Comparison of ENCODE assay signal across 8 cellular contexts in genomic region chr4:164977243-164978164, GRCh38. TPM values are rescaled to one million over a fixed set of nuclear protein-coding genes. Genes with fewer than 3 reads are reported as not detected.
DNase-seq lines count a peak whose midpoint lies in the region; ATAC-seq, FAIRE-seq and TF ChIP-seq lines count a peak whose summit lies in the region.

Gene TRIM61 (minus strand): TSS chr4:164977657. CDS start chr4:164970002, 7,655 bp downstream.

- H3K4me3 Mint-ChIP-seq in activated CD4-positive, alpha-beta T cell treated with anti-CD3 and anti-CD28 coated beads, Interleukin-2, amount 10 ng/mL, durations not matched to agents 24 days and 14 days: peak within 1 kb of the TSS; percentile 94
- peak within 1 kb of the TSS; percentile 92 for H3K4me3 Mint-ChIP-seq in natural killer cell treated with Interleukin-12 subunit alpha and Interleukin-12 subunit beta and Interleukin-15 and Interleukin-18, amount 100 ng/mL, for 72 hours

- H3K9me3 Mint-ChIP-seq in activated CD4-positive, alpha-beta T cell treated with anti-CD3 and anti-CD28 coated beads, Interleukin-2, amount 10 ng/mL, durations not matched to agents 24 days and 14 days: no peaks in the 10 kb centered on the region
- H3K9me3 Mint-ChIP-seq in natural killer cell treated with Interleukin-12 subunit alpha and Interleukin-12 subunit beta and Interleukin-15 and Interleukin-18, amount 100 ng/mL, for 72 hours: no peaks in the 10 kb centered on the region

- peak within 1 kb of the TSS; percentile 85 for H3K27ac Mint-ChIP-seq in activated CD4-positive, alpha-beta T cell treated with anti-CD3 and anti-CD28 coated beads, Interleukin-2, amount 10 ng/mL, durations not matched to agents 24 days and 14 days
- H3K27ac Mint-ChIP-seq in natural killer cell treated with Interleukin-12 subunit alpha and Interleukin-12 subunit beta and Interleukin-15 and Interleukin-18, amount 100 ng/mL, for 72 hours: peak within 1 kb of the TSS; percentile 87 to 92

- intact Hi-C loops in activated CD4-positive, alpha-beta T cell treated with anti-CD3 and anti-CD28 coated beads, Interleukin-2, amount 10 ng/mL, durations not matched to agents 24 days and 14 days (cut with micrococcal nuclease): loop anchor here (2.0 kb wide), 1 partner anchor 21 kb away; no protein-coding TSS in a partner anchor

- peak; percentile 92 for DNase-seq in activated CD4-positive, alpha-beta T cell treated with anti-CD3 and anti-CD28 coated beads, Interleukin-2, amount 10 ng/mL, durations not matched to agents 24 days and 14 days
- DNase-seq in effector CD8-positive, alpha-beta T cell (lab: John Stamatoyannopoulos, UW): peak; percentile 6
- peak; percentile 77 for DNase-seq in natural killer cell treated with Interleukin-12 subunit alpha and Interleukin-12 subunit beta and Interleukin-15 and Interleukin-18, amount 100 ng/mL, for 72 hours (ENCODE audit: low spot score)
- DNase-seq in stromal cell of bone marrow (ENCODE audit: low read depth): peak; percentile 19
- no peak for DNase-seq in NCI-H2107 treated with DMSO at 0.1 percent for 48 hours (lab: John Stamatoyannopoulos, UW; ENCODE audit: unreplicated experiment)
- DNase-seq in GM12891 (ENCODE audit: insufficient read length, low spot score): no peak

- peaks cover 13% of the 10 kb centered on the region for H3K36me3 Mint-ChIP-seq in activated CD4-positive, alpha-beta T cell treated with anti-CD3 and anti-CD28 coated beads, Interleukin-2, amount 10 ng/mL, durations not matched to agents 24 days and 14 days (ENCODE audit: low read depth)
- peaks cover 5% of the 10 kb centered on the region for H3K36me3 Mint-ChIP-seq in natural killer cell treated with Interleukin-12 subunit alpha and Interleukin-12 subunit beta and Interleukin-15 and Interleukin-18, amount 100 ng/mL, for 72 hours

- FAIRE-seq in GM12891 (lab: Jason Lieb, UNC): no peak

- H3K4me1 Mint-ChIP-seq in activated CD4-positive, alpha-beta T cell treated with anti-CD3 and anti-CD28 coated beads, Interleukin-2, amount 10 ng/mL, durations not matched to agents 24 days and 14 days: peaks cover 15% of the 10 kb centered on the region
- H3K4me1 Mint-ChIP-seq in natural killer cell treated with Interleukin-12 subunit alpha and Interleukin-12 subunit beta and Interleukin-15 and Interleukin-18, amount 100 ng/mL, for 72 hours (ENCODE audit: low read depth in 2 of 2): peaks cover 15 to 31% of the 10 kb centered on the region in 2 donors

- TF ChIP-seq POLR2A in GM12891 (IDR thresholded peaks at IDR 0.05; ENCODE audit: low read depth, low read length): no peak

- ATAC-seq in GM18861 (IDR thresholded peaks at IDR 0.05; ENCODE audit: unreplicated experiment) (peak; percentile 100), HG03025 (IDR thresholded peaks at IDR 0.05; ENCODE audit: low FRiP score, unreplicated experiment) (peak; percentile 92)
- ATAC-seq in natural killer cell treated with Interleukin-12 subunit alpha and Interleukin-12 subunit beta and Interleukin-15 and Interleukin-18, amount 100 ng/mL, for 72 hours: peak; percentile 92 to 97

- no peaks in the 10 kb centered on the region for H3K27me3 Mint-ChIP-seq in activated CD4-positive, alpha-beta T cell treated with anti-CD3 and anti-CD28 coated beads, Interleukin-2, amount 10 ng/mL, durations not matched to agents 24 days and 14 days
- no peaks in the 10 kb centered on the region for H3K27me3 Mint-ChIP-seq in natural killer cell treated with Interleukin-12 subunit alpha and Interleukin-12 subunit beta and Interleukin-15 and Interleukin-18, amount 100 ng/mL, for 72 hours

TF ChIP-seq in GM12891, 5 proteins besides CTCF, POLR2A, EP300 and RAD21:
- TF ChIP-seq POU2F2 (IDR thresholded peaks at IDR 0.05; ENCODE audit: low read depth, low read length) (no peak), POLR2AphosphoS5 (IDR thresholded peaks at IDR 0.05; ENCODE audit: low read depth, low read length) (no peak), TAF1 (IDR thresholded peaks at IDR 0.05; ENCODE audit: low read depth, low read length) (no peak), PAX5 (IDR thresholded peaks at IDR 0.05; ENCODE audit: insufficient read depth, low read length, severe bottlenecking) (no peak), SPI1 (IDR thresholded peaks at IDR 0.05; ENCODE audit: low read depth, low read length) (no peak)
TF ChIP-seq in GM12891: peak in this region for 0.

RNA-seq across cellular contexts. Expression of gene TRIM61, which starts in this region (rescaled TPM):
- 3.4 and 3.7 TPM in 2 replicates for total RNA-seq in activated CD4-positive, alpha-beta T cell treated with anti-CD3 and anti-CD28 coated beads, Interleukin-2, amount 10 ng/mL, durations not matched to agents 24 days and 14 days
- 1 to 10 TPM; 3.6 to 4.6 TPM for total RNA-seq in natural killer cell treated with Interleukin-12 subunit alpha and Interleukin-12 subunit beta and Interleukin-15 and Interleukin-18, amount 100 ng/mL, for 72 hours
- polyA plus RNA-seq in GM12891 (2012; ENCODE audit: low read depth, missing spikeins): 0.05 TPM

Comparison
In these comparisons a context has a peak if more than half of its experiments do, and no peak if none do; other contexts are left out.
1. DNase-seq: peak in activated CD4-positive, alpha-beta T cell treated with anti-CD3 and anti-CD28 coated beads, Interleukin-2, amount 10 ng/mL, durations not matched to agents 24 days and 14 days (single experiment), effector CD8-positive, alpha-beta T cell (single experiment), natural killer cell treated with Interleukin-12 subunit alpha and Interleukin-12 subunit beta and Interleukin-15 and Interleukin-18, amount 100 ng/mL, for 72 hours (single experiment) and stromal cell of bone marrow (single experiment); none in NCI-H2107 treated with DMSO at 0.1 percent for 48 hours (single experiment) and GM12891 (single experiment).
2. Peak in every context shown above with its lines, with median percentiles within 50 percentile points of each other: ATAC-seq.